Comparison of ENCODE assay signal across 21 cellular contexts in the genomic region with DNA sequence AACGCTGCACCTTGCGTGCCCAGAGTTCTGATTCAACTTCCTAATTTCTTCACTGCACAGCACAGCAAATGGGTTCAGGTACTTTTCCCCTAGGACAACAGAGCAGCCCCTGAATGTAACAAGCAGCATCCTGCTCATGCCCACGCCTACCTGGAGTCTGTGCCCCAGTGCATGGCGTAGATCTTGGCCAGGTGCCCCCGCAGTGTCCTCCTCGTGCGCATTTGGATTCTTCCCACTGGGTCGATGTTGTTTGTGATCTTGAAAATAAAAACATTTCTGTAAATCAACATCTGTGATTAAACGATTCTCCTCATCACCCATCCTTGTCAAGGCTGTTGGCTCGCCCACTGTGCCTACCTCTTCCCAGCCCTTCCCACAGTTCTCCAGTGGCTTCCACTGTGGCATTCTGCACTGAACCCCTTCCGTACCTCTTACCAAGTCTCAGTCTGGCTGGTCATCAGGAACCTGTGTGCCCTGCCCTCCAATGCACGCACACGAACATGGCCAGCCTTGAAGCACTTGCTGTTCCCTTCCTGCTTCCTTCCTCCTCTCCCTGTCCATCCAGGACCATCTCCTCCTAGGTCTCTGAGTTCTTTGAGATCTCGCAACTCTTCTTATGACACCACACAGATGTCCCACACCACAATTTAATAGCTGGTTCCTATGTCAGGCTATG. TPM values are rescaled to one million over a fixed set of nuclear protein-coding genes. Genes with fewer than 3 reads are reported as not detected.
DNase-seq lines count a peak whose midpoint lies in the region; ATAC-seq and TF ChIP-seq lines count a peak whose summit lies in the region.
"Had no signal": no experiment of that assay in that cellular context is flagged by ENCODE, and none has a peak within 500 bp of the region (broad histone marks: within the 10 kb centered on the region; RNA-seq: fewer than 3 reads in every experiment).

No MANE protein-coding gene starts in this region.

- no peak for DNase-seq in activated CD4-positive, alpha-beta memory T cell treated with anti-CD3 and anti-CD28 coated beads for 36 hours
- DNase-seq in activated CD4-positive, alpha-beta memory T cell treated with anti-CD3 and anti-CD28 coated beads, Interleukin-2, amount 10 ng/mL, durations not matched to agents 7 days and 5 days, result no peak
- no peak for DNase-seq in activated naive CD8-positive, alpha-beta T cell treated with anti-CD3 and anti-CD28 coated beads for 36 hours
- DNase-seq in left lung (no peak), type B pancreatic cell (ENCODE audit: extremely low spot score, unreplicated experiment) (no peak), superior temporal gyrus (ENCODE audit: extremely low spot score) (no peak), NCI-H226 (no peak)
- DNase-seq: activated gamma-delta T cell; C1 segment of cervical spinal cord; cerebellar nuclear complex; effector memory CD4-positive, alpha-beta T cell; GOT3; heart left ventricle; MG63; NCI-H1694 treated with DMSO at 0.1 percent for 48 hours; NCI-H446; stimulated activated CD8-positive, alpha-beta memory T cell treated with anti-CD3 and anti-CD28 coated beads, Interleukin-4, amount 100 ng/mL, for 48 hours; SW 1271 had no signal

- POLR2A ChIA-PET in activated CD4-positive, alpha-beta memory T cell treated with anti-CD3 and anti-CD28 coated beads for 36 hours (lab: Charles Lee), result no interaction called here
- POLR2A ChIA-PET in activated CD4-positive, alpha-beta memory T cell treated with anti-CD3 and anti-CD28 coated beads, Interleukin-2, amount 10 ng/mL, durations not matched to agents 7 days and 5 days (lab: Charles Lee), result no interaction called here

- no peaks in the 10 kb centered on the region for H3K27me3 Mint-ChIP-seq in activated CD4-positive, alpha-beta memory T cell treated with anti-CD3 and anti-CD28 coated beads for 36 hours
- H3K27me3 Mint-ChIP-seq in activated CD4-positive, alpha-beta memory T cell treated with anti-CD3 and anti-CD28 coated beads, Interleukin-2, amount 10 ng/mL, durations not matched to agents 7 days and 5 days, result no peaks in the 10 kb centered on the region
- H3K27me3 Mint-ChIP-seq in activated naive CD8-positive, alpha-beta T cell treated with anti-CD3 and anti-CD28 coated beads for 36 hours, result no peaks in the 10 kb centered on the region
- no peaks in the 10 kb centered on the region for H3K27me3 Mint-ChIP-seq in type B pancreatic cell
- H3K27me3 Mint-ChIP-seq: natural killer cell treated with Interleukin-12 subunit alpha and Interleukin-12 subunit beta and Interleukin-15 and Interleukin-18, amount 100 ng/mL, for 72 hours had no signal

- no peak overlapping the region for H3K27ac ChIP-seq in left lung
- H3K27ac ChIP-seq: heart left ventricle had no signal

- peak overlapping the region; percentile 7 for H3K27ac Mint-ChIP-seq in activated CD4-positive, alpha-beta memory T cell treated with anti-CD3 and anti-CD28 coated beads for 36 hours
- H3K27ac Mint-ChIP-seq in activated CD4-positive, alpha-beta memory T cell treated with anti-CD3 and anti-CD28 coated beads, Interleukin-2, amount 10 ng/mL, durations not matched to agents 7 days and 5 days, result no peak overlapping the region
- H3K27ac Mint-ChIP-seq in activated naive CD8-positive, alpha-beta T cell treated with anti-CD3 and anti-CD28 coated beads for 36 hours, result peak overlapping the region; percentile 34
- H3K27ac Mint-ChIP-seq in type B pancreatic cell, result peak overlapping the region; percentile 59

- intact Hi-C loops in activated CD4-positive, alpha-beta memory T cell treated with anti-CD3 and anti-CD28 coated beads for 36 hours (cut with micrococcal nuclease), result no loop called here
- intact Hi-C loops in left lung (cut with DNase I), result no loop called here

- H3K36me3 ChIP-seq in left lung, result peaks cover 0 to 87% of the 10 kb centered on the region in 2 donors

- no peaks in the 10 kb centered on the region for H3K9me3 ChIP-seq in left lung
- H3K9me3 ChIP-seq: heart left ventricle, MG63 had no signal

- ATAC-seq in left lung (peak; percentile 13), GM21526 (IDR thresholded peaks at IDR 0.05; ENCODE audit: low FRiP score, unreplicated experiment) (no peak)
- ATAC-seq: heart left ventricle had no signal

- peaks cover 2% of the 10 kb centered on the region for H3K4me1 Mint-ChIP-seq in activated CD4-positive, alpha-beta memory T cell treated with anti-CD3 and anti-CD28 coated beads for 36 hours (ENCODE audit: low read depth)
- no peaks in the 10 kb centered on the region for H3K4me1 Mint-ChIP-seq in activated CD4-positive, alpha-beta memory T cell treated with anti-CD3 and anti-CD28 coated beads, Interleukin-2, amount 10 ng/mL, durations not matched to agents 7 days and 5 days
- peaks cover 4% of the 10 kb centered on the region for H3K4me1 Mint-ChIP-seq in activated naive CD8-positive, alpha-beta T cell treated with anti-CD3 and anti-CD28 coated beads for 36 hours
- H3K4me1 Mint-ChIP-seq in type B pancreatic cell (ENCODE audit: unreplicated experiment), result no peaks in the 10 kb centered on the region

- TF ChIP-seq CTCF in left lung (IDR thresholded peaks at IDR 0.05) (no peak), type B pancreatic cell (conservative IDR thresholded peaks at IDR 0.05) (no peak)

- CTCF ChIA-PET in activated CD4-positive, alpha-beta memory T cell treated with anti-CD3 and anti-CD28 coated beads for 36 hours (lab: Charles Lee), result no interaction called here
- CTCF ChIA-PET in activated CD4-positive, alpha-beta memory T cell treated with anti-CD3 and anti-CD28 coated beads, Interleukin-2, amount 10 ng/mL, durations not matched to agents 7 days and 5 days (lab: Charles Lee), result no interaction called here

- H3K4me1 ChIP-seq in left lung, result no peaks in the 10 kb centered on the region
- H3K4me1 ChIP-seq: heart left ventricle had no signal

- H3K27me3 ChIP-seq in left lung, result no peaks in the 10 kb centered on the region
- H3K27me3 ChIP-seq: heart left ventricle, MG63 had no signal

- peaks cover 26% of the 10 kb centered on the region for H3K36me3 Mint-ChIP-seq in activated CD4-positive, alpha-beta memory T cell treated with anti-CD3 and anti-CD28 coated beads for 36 hours
- H3K36me3 Mint-ChIP-seq in activated CD4-positive, alpha-beta memory T cell treated with anti-CD3 and anti-CD28 coated beads, Interleukin-2, amount 10 ng/mL, durations not matched to agents 7 days and 5 days (ENCODE audit: low read depth), result peaks cover 56% of the 10 kb centered on the region
- H3K36me3 Mint-ChIP-seq in activated naive CD8-positive, alpha-beta T cell treated with anti-CD3 and anti-CD28 coated beads for 36 hours, result peaks cover 13% of the 10 kb centered on the region
- H3K36me3 Mint-ChIP-seq in type B pancreatic cell, result peaks cover 18% of the 10 kb centered on the region

- H3K9me3 Mint-ChIP-seq in activated CD4-positive, alpha-beta memory T cell treated with anti-CD3 and anti-CD28 coated beads for 36 hours, result no peaks in the 10 kb centered on the region
- no peaks in the 10 kb centered on the region for H3K9me3 Mint-ChIP-seq in activated CD4-positive, alpha-beta memory T cell treated with anti-CD3 and anti-CD28 coated beads, Interleukin-2, amount 10 ng/mL, durations not matched to agents 7 days and 5 days
- H3K9me3 Mint-ChIP-seq in activated naive CD8-positive, alpha-beta T cell treated with anti-CD3 and anti-CD28 coated beads for 36 hours, result no peaks in the 10 kb centered on the region
- no peaks in the 10 kb centered on the region for H3K9me3 Mint-ChIP-seq in type B pancreatic cell
- H3K9me3 Mint-ChIP-seq: natural killer cell treated with Interleukin-12 subunit alpha and Interleukin-12 subunit beta and Interleukin-15 and Interleukin-18, amount 100 ng/mL, for 72 hours had no signal

- H3K4me3 Mint-ChIP-seq in activated CD4-positive, alpha-beta memory T cell treated with anti-CD3 and anti-CD28 coated beads for 36 hours, result no peak overlapping the region
- H3K4me3 Mint-ChIP-seq in activated CD4-positive, alpha-beta memory T cell treated with anti-CD3 and anti-CD28 coated beads, Interleukin-2, amount 10 ng/mL, durations not matched to agents 7 days and 5 days, result no peak overlapping the region
- no peak overlapping the region for H3K4me3 Mint-ChIP-seq in activated naive CD8-positive, alpha-beta T cell treated with anti-CD3 and anti-CD28 coated beads for 36 hours
- no peak overlapping the region for H3K4me3 Mint-ChIP-seq in type B pancreatic cell
- H3K4me3 Mint-ChIP-seq: natural killer cell treated with Interleukin-12 subunit alpha and Interleukin-12 subunit beta and Interleukin-15 and Interleukin-18, amount 100 ng/mL, for 72 hours had no signal

- no peak overlapping the region for H3K4me3 ChIP-seq in left lung
- H3K4me3 ChIP-seq: heart left ventricle, MG63, smooth muscle cell had no signal

RNA-seq across cellular contexts. Expression of a gene that starts 37.5 kb away (rescaled TPM):
- 10 to 100 TPM; 56.2 to 57.4 TPM for total RNA-seq in activated CD4-positive, alpha-beta memory T cell treated with anti-CD3 and anti-CD28 coated beads for 36 hours
- 10 to 100 TPM; 78.0 to 81.5 TPM for total RNA-seq in activated CD4-positive, alpha-beta memory T cell treated with anti-CD3 and anti-CD28 coated beads, Interleukin-2, amount 10 ng/mL, durations not matched to agents 7 days and 5 days
- total RNA-seq in activated naive CD8-positive, alpha-beta T cell treated with anti-CD3 and anti-CD28 coated beads for 36 hours, result 10 to 100 TPM; 74.7 to 77.1 TPM
- 100 to 1,000 TPM in 1 of 2 donors, 10 to 100 TPM in 1; 82.3 to 126 TPM for total RNA-seq in left lung
- 78.4 and 89.2 TPM in 2 replicates for total RNA-seq in type B pancreatic cell (ENCODE audit: low replicate concordance)
